In genomic region chr11:108278546-108278945, GRCh38 we compare ENCODE assay signal across 10 cellular contexts. TPM values are rescaled to one million over a fixed set of nuclear protein-coding genes. Genes with fewer than 3 reads are reported as not detected.
DNase-seq lines count a peak whose midpoint lies in the region; ATAC-seq and TF ChIP-seq lines count a peak whose summit lies in the region.
"Had no signal": no experiment of that assay in that cellular context is flagged by ENCODE, and none has a peak within 500 bp of the region (broad histone marks: within the 10 kb centered on the region; RNA-seq: fewer than 3 reads in every experiment).

No MANE protein-coding gene starts in this region.

- no peaks in the 10 kb centered on the region for H3K9me3 ChIP-seq in thoracic aorta

- H3K4me3 ChIP-seq in thoracic aorta = no peak overlapping the region

- H3K9me3 Mint-ChIP-seq in activated T-cell treated with anti-CD3 and anti-CD28 coated beads, Interleukin-2, amount 50 U/mL, for 72 hours = peaks cover 17 to 22% of the 10 kb centered on the region in 2 donors
- peaks cover 25% of the 10 kb centered on the region for H3K9me3 Mint-ChIP-seq in activated naive CD8-positive, alpha-beta T cell treated with anti-CD3 and anti-CD28 coated beads for 36 hours
- H3K9me3 Mint-ChIP-seq in Calu3 (ENCODE audit: low read depth, unreplicated experiment) = no peaks in the 10 kb centered on the region

- H3K27me3 Mint-ChIP-seq in activated T-cell treated with anti-CD3 and anti-CD28 coated beads, Interleukin-2, amount 50 U/mL, for 72 hours (ENCODE audit: low read depth) = no peaks in the 10 kb centered on the region
- H3K27me3 Mint-ChIP-seq in activated naive CD8-positive, alpha-beta T cell treated with anti-CD3 and anti-CD28 coated beads for 36 hours = no peaks in the 10 kb centered on the region
- no peaks in the 10 kb centered on the region for H3K27me3 Mint-ChIP-seq in Calu3 (ENCODE audit: unreplicated experiment)

- intact Hi-C loops in Calu3 (cut with micrococcal nuclease; ENCODE audit: unreplicated experiment) = no loop called here

- CTCF ChIA-PET in Calu3 (lab: Charles Lee) = no interaction called here

- H3K36me3 ChIP-seq in thoracic aorta = peaks cover 23% of the 10 kb centered on the region

- no peaks in the 10 kb centered on the region for H3K27me3 ChIP-seq in thoracic aorta (replicated peaks; ENCODE audit: insufficient read depth)

- BruUV-seq in Calu3 (replicated peaks; lab: Mats Ljungman, UMichigan) = no TSS peak

- no peak for DNase-seq in activated T-cell treated with anti-CD3 and anti-CD28 coated beads, Interleukin-2, amount 50 U/mL, for 72 hours
- DNase-seq in activated T-cell treated with anti-CD3 and anti-CD28 coated beads for 4 hours (no peak), iPS-NIHi7 (ENCODE audit: extremely low spot score) (peak; percentile 7), thoracic aorta (ENCODE audit: low spot score) (no peak), epidermal melanocyte (ENCODE audit: insufficient read length, low spot score) (no peak), Calu3 (no peak)
- no peak for DNase-seq in activated naive CD8-positive, alpha-beta T cell treated with anti-CD3 and anti-CD28 coated beads for 36 hours
- DNase-seq in stimulated activated CD4-positive, alpha-beta T cell treated with anti-CD3 and anti-CD28 coated beads, Interleukin-12 subunit alpha, Interleukin-12 subunit beta, amount 100 ng/mL, for 4 hours = no peak
- DNase-seq: NCI-H2029, SHP77 treated with DMSO at 0.1 percent for 48 hours had no signal

- H3K4me3 Mint-ChIP-seq in activated T-cell treated with anti-CD3 and anti-CD28 coated beads, Interleukin-2, amount 50 U/mL, for 72 hours = peak overlapping the region in 1 of 2 donors; percentile 19
- H3K4me3 Mint-ChIP-seq in activated naive CD8-positive, alpha-beta T cell treated with anti-CD3 and anti-CD28 coated beads for 36 hours = no peak overlapping the region
- no peak overlapping the region for H3K4me3 Mint-ChIP-seq in Calu3 (ENCODE audit: low read depth, unreplicated experiment)

- H3K4me1 Mint-ChIP-seq in activated T-cell treated with anti-CD3 and anti-CD28 coated beads, Interleukin-2, amount 50 U/mL, for 72 hours (ENCODE audit: low read depth) = peaks cover 45% of the 10 kb centered on the region
- peaks cover 54% of the 10 kb centered on the region for H3K4me1 Mint-ChIP-seq in activated naive CD8-positive, alpha-beta T cell treated with anti-CD3 and anti-CD28 coated beads for 36 hours
- H3K4me1 Mint-ChIP-seq in Calu3 (ENCODE audit: low read depth, unreplicated experiment) = no peaks in the 10 kb centered on the region

- H3K27ac Mint-ChIP-seq in activated T-cell treated with anti-CD3 and anti-CD28 coated beads, Interleukin-2, amount 50 U/mL, for 72 hours = peak overlapping the region; percentile 3
- H3K27ac Mint-ChIP-seq in activated naive CD8-positive, alpha-beta T cell treated with anti-CD3 and anti-CD28 coated beads for 36 hours = peak overlapping the region; percentile 47
- H3K27ac Mint-ChIP-seq in Calu3 (ENCODE audit: unreplicated experiment) = no peak overlapping the region

- TF ChIP-seq CTCF in thoracic aorta (IDR thresholded peaks at IDR 0.05) (no peak), Calu3 (IDR thresholded peaks at IDR 0.05; ENCODE audit: unreplicated experiment) (no peak)

- H3K4me1 ChIP-seq in thoracic aorta (ENCODE audit: control insufficient read depth in 1 of 2, low read depth in 2 of 2) = peaks cover 0 to 18% of the 10 kb centered on the region in 2 donors

- H3K36me3 Mint-ChIP-seq in activated T-cell treated with anti-CD3 and anti-CD28 coated beads, Interleukin-2, amount 50 U/mL, for 72 hours (ENCODE audit: insufficient read depth in 2 of 2) = peaks cover 30 to 39% of the 10 kb centered on the region in 2 donors
- H3K36me3 Mint-ChIP-seq in activated naive CD8-positive, alpha-beta T cell treated with anti-CD3 and anti-CD28 coated beads for 36 hours = peaks cover 64% of the 10 kb centered on the region
- H3K36me3 Mint-ChIP-seq in Calu3 (ENCODE audit: insufficient read depth, unreplicated experiment) = peaks cover 8% of the 10 kb centered on the region

- H3K27ac ChIP-seq in thoracic aorta = peak overlapping the region; percentile 41 to 46

- ATAC-seq in activated T-cell treated with anti-CD3 and anti-CD28 coated beads, Interleukin-2, amount 50 U/mL, for 72 hours (replicated peaks in 1 of 2) = no peak
- no peak for ATAC-seq in thoracic aorta (ENCODE audit: insufficient number of reproducible peaks, low FRiP score, low read depth)

RNA-seq across cellular contexts. Expression of gene ATM, which starts 55.7 kb away (rescaled TPM):
- total RNA-seq in activated T-cell treated with anti-CD3 and anti-CD28 coated beads, Interleukin-2, amount 50 U/mL, for 72 hours = 10 to 100 TPM; 45.7 to 55.0 TPM
- total RNA-seq in activated naive CD8-positive, alpha-beta T cell treated with anti-CD3 and anti-CD28 coated beads for 36 hours = 10 to 100 TPM; 65.6 to 65.7 TPM
- total RNA-seq in thoracic aorta = 10 to 100 TPM; 70.4 to 85.1 TPM
- 39.5 and 39.8 TPM in 2 replicates for total RNA-seq in Calu3 (2022)

RNA-seq across cellular contexts. Expression of gene NPAT, which starts 56.1 kb away (rescaled TPM):
- total RNA-seq in activated T-cell treated with anti-CD3 and anti-CD28 coated beads, Interleukin-2, amount 50 U/mL, for 72 hours = 10 to 100 TPM; 22.8 to 24.8 TPM
- 10 to 100 TPM; 40.4 to 42.5 TPM for total RNA-seq in activated naive CD8-positive, alpha-beta T cell treated with anti-CD3 and anti-CD28 coated beads for 36 hours
- 10 to 100 TPM; 18.8 to 21.0 TPM for total RNA-seq in thoracic aorta
- total RNA-seq in Calu3 (2022) = 11.5 and 13.9 TPM in 2 replicates
